1 cellular context compared by ENCODE assay signal in the genomic region with DNA sequence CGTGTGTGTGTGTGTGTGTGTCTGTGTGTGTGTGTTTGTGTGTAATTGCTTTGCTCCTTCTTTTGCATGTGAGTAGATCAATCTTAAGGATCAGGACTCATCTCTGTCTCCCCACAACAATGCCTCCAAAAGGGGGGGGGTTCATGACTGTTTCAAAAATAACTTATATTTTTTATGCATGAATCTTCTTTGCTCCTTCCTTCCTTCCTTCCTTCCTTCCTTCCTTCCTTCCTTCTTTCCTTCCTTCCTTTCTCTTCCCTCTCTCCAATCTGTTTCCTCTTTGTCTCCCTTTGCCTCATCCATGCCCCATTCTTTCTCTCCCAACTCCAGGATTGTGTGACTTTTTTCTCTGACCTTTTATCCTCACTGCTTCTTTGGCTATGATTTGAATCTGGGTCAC.
TF ChIP-seq lines count a peak whose summit lies in the region.

No MANE protein-coding gene starts in this region.

TF ChIP-seq in liver, 16 proteins besides CTCF, POLR2A, EP300 and RAD21 (continued from another document):
- TF ChIP-seq, protein P1, sequence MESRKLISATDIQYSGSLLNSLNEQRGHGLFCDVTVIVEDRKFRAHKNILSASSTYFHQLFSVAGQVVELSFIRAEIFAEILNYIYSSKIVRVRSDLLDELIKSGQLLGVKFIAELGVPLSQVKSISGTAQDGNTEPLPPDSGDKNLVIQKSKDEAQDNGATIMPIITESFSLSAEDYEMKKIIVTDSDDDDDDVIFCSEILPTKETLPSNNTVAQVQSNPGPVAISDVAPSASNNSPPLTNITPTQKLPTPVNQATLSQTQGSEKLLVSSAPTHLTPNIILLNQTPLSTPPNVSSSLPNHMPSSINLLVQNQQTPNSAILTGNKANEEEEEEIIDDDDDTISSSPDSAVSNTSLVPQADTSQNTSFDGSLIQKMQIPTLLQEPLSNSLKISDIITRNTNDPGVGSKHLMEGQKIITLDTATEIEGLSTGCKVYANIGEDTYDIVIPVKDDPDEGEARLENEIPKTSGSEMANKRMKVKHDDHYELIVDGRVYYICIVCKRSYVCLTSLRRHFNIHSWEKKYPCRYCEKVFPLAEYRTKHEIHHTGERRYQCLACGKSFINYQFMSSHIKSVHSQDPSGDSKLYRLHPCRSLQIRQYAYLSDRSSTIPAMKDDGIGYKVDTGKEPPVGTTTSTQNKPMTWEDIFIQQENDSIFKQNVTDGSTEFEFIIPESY (IDR thresholded peaks at IDR 0.05), result no peak
- TF ChIP-seq NR2F2 (IDR thresholded peaks at IDR 0.05), result no peak
- TF ChIP-seq HNF4A (conservative IDR thresholded peaks at IDR 0.05), result no peak
- no peak for TF ChIP-seq YY1 (IDR thresholded peaks at IDR 0.05)
- TF ChIP-seq, protein P2, sequence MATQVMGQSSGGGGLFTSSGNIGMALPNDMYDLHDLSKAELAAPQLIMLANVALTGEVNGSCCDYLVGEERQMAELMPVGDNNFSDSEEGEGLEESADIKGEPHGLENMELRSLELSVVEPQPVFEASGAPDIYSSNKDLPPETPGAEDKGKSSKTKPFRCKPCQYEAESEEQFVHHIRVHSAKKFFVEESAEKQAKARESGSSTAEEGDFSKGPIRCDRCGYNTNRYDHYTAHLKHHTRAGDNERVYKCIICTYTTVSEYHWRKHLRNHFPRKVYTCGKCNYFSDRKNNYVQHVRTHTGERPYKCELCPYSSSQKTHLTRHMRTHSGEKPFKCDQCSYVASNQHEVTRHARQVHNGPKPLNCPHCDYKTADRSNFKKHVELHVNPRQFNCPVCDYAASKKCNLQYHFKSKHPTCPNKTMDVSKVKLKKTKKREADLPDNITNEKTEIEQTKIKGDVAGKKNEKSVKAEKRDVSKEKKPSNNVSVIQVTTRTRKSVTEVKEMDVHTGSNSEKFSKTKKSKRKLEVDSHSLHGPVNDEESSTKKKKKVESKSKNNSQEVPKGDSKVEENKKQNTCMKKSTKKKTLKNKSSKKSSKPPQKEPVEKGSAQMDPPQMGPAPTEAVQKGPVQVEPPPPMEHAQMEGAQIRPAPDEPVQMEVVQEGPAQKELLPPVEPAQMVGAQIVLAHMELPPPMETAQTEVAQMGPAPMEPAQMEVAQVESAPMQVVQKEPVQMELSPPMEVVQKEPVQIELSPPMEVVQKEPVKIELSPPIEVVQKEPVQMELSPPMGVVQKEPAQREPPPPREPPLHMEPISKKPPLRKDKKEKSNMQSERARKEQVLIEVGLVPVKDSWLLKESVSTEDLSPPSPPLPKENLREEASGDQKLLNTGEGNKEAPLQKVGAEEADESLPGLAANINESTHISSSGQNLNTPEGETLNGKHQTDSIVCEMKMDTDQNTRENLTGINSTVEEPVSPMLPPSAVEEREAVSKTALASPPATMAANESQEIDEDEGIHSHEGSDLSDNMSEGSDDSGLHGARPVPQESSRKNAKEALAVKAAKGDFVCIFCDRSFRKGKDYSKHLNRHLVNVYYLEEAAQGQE (IDR thresholded peaks at IDR 0.05), result no peak
- no peak for TF ChIP-seq FOXA1 (IDR thresholded peaks at IDR 0.05)
